29 cellular contexts compared by ENCODE assay signal in genomic region chr1:96075704-96076455, GRCh38.
DNase-seq lines count a peak whose midpoint lies in the region; ATAC-seq, FAIRE-seq and TF ChIP-seq lines count a peak whose summit lies in the region.
"Had no signal": no experiment of that assay in that cellular context is flagged by ENCODE, and none has a peak within 500 bp of the region (broad histone marks: within the 10 kb centered on the region; RNA-seq: fewer than 3 reads in every experiment).

No MANE protein-coding gene starts in this region.

- H3K4me2 ChIP-seq in PC-3 (ENCODE audit: low read length) (peak overlapping the region; percentile 12; the same call in 1 of the 2 replicates), keratinocyte (ENCODE audit: control insufficient read depth, extremely low read depth, insufficient read depth, low read depth, low read length) (peak overlapping the region; percentile 24)

- DNase-seq in HPDE6-E6E7 (ENCODE audit: extremely low spot score) (peak; percentile 17), PC-3 (peak; percentile 64), keratinocyte (ENCODE audit: low read depth, low spot score) (no peak), hippocampal formation (lab: John Stamatoyannopoulos, UW) (no peak), omental fat pad (ENCODE audit: low spot score) (no peak)
- no peak for DNase-seq in naive thymus-derived CD8-positive, alpha-beta T cell
- DNase-seq: activated CD4-positive, alpha-beta memory T cell treated with anti-CD3 and anti-CD28 coated beads, Interleukin-2, amount 10 ng/mL, durations not matched to agents 7 days and 5 days; aorta; dermis blood vessel endothelial cell; Kasumi-1; left cardiac atrium; mesendoderm; NCI-H1048; NCI-H187; NCI-H526; Peyer's patch; stimulated activated naive CD4-positive, alpha-beta T cell treated with Interleukin-2 at 50 U/mL for 16 hours; T-helper 1 cell had no signal

- H3K27me3 Mint-ChIP-seq in naive thymus-derived CD8-positive, alpha-beta T cell: peaks cover 0 to 4% (median 0%) of the 10 kb centered on the region in 5 donors
- H3K27me3 Mint-ChIP-seq: activated CD4-positive, alpha-beta memory T cell treated with anti-CD3 and anti-CD28 coated beads, Interleukin-2, amount 10 ng/mL, durations not matched to agents 7 days and 5 days; central memory CD8-positive, alpha-beta T cell; progenitor cell of endocrine pancreas had no signal

- H3F3A ChIP-seq in PC-3 (ENCODE audit: low read length, unreplicated experiment): no peaks in the 10 kb centered on the region

- H4K20me1 ChIP-seq in PC-3 (ENCODE audit: low read length) (no peaks in the 10 kb centered on the region), keratinocyte (ENCODE audit: control insufficient read depth, extremely low read depth, insufficient read depth, low read length) (no peaks in the 10 kb centered on the region)

- no peak overlapping the region for H3K4me3 ChIP-seq in PC-3 (ENCODE audit: low read length)
- H3K4me3 ChIP-seq in keratinocyte (ENCODE audit: control insufficient read depth in 2 of 3, extremely low read depth in 1 of 3, insufficient read depth in 2 of 3, low read depth in 1 of 3, low read length in 3 of 3): no peak overlapping the region
- H3K4me3 ChIP-seq: GM12878, Peyer's patch, vagina had no signal

- POLR2A ChIA-PET in PC-3 (lab: Charles Lee; ENCODE audit: unreplicated experiment): no interaction called here
- POLR2A ChIA-PET in naive thymus-derived CD8-positive, alpha-beta T cell (lab: Charles Lee): no interaction called here

- intact Hi-C loops in PC-3 (cut with micrococcal nuclease): no loop called here

- H3K9me1 ChIP-seq in keratinocyte (ENCODE audit: control insufficient read depth, extremely low read depth, insufficient read depth, low read length): no peaks in the 10 kb centered on the region

- dilution Hi-C loops in keratinocyte (cut with MboI; ENCODE audit: extremely low pct_ligation_motif_present, low sequenced_read_pairs): no loop called here

- H3K4me1 Mint-ChIP-seq in naive thymus-derived CD8-positive, alpha-beta T cell: no peaks in the 10 kb centered on the region
- H3K4me1 Mint-ChIP-seq: activated CD4-positive, alpha-beta memory T cell treated with anti-CD3 and anti-CD28 coated beads, Interleukin-2, amount 10 ng/mL, durations not matched to agents 7 days and 5 days; central memory CD8-positive, alpha-beta T cell had no signal

- H3K27ac ChIP-seq in PC-3 (ENCODE audit: low read length): no peak overlapping the region
- no peak overlapping the region for H3K27ac ChIP-seq in keratinocyte (ENCODE audit: control insufficient read depth, insufficient read depth, low read length)
- H3K27ac ChIP-seq: C4-2B, Peyer's patch, vagina had no signal

- H3K27me3 ChIP-seq in PC-3 (ENCODE audit: low read length) (no peaks in the 10 kb centered on the region), keratinocyte (ENCODE audit: control insufficient read depth, extremely low read depth, insufficient read depth, low read length) (no peaks in the 10 kb centered on the region)
- H3K27me3 ChIP-seq: Peyer's patch, vagina had no signal

- no peaks in the 10 kb centered on the region for H3K9me2 ChIP-seq in PC-3 (replicated peaks; ENCODE audit: low read length)

- H3K4me1 ChIP-seq in PC-3 (ENCODE audit: insufficient read depth, low read length) (peaks cover 19% of the 10 kb centered on the region), keratinocyte (ENCODE audit: control insufficient read depth, extremely low read depth, insufficient read depth, low read length) (peaks cover 10% of the 10 kb centered on the region)
- H3K4me1 ChIP-seq: Peyer's patch had no signal

- ATAC-seq in PC-3 (no peak), esophagus mucosa (peak; percentile 57), HG03565 (IDR thresholded peaks at IDR 0.05; ENCODE audit: unreplicated experiment) (no peak), omental fat pad (ENCODE audit: low FRiP score) (no peak)
- no peak for ATAC-seq in naive thymus-derived CD8-positive, alpha-beta T cell
- ATAC-seq: activated naive CD4-positive, alpha-beta T cell treated with anti-CD3 and anti-CD28 coated beads, Interleukin-2, amount 50 U/mL, for 72 hours; GM12878; HCT116; HepG2 had no signal

- CTCF ChIA-PET in PC-3 (lab: Charles Lee): no interaction called here

- H3K36me3 ChIP-seq in PC-3 (ENCODE audit: low read depth, low read length): no peaks in the 10 kb centered on the region
- H3K36me3 ChIP-seq in keratinocyte (ENCODE audit: control insufficient read depth in 2 of 2, extremely low read depth in 1 of 2, insufficient read depth in 2 of 2, low read length in 2 of 2): no peaks in the 10 kb centered on the region
- H3K36me3 ChIP-seq: Peyer's patch, vagina had no signal

- H2AFZ ChIP-seq in PC-3 (ENCODE audit: low read length) (no peak overlapping the region), keratinocyte (ENCODE audit: control insufficient read depth, low read length) (no peak overlapping the region)

- FAIRE-seq in keratinocyte (lab: Jason Lieb, UNC): no peak
- FAIRE-seq: GM12878, HepG2 had no signal

- no TSS peak for BruUV-seq in PC-3 (replicated peaks; lab: Mats Ljungman, UMichigan)

- H3K9ac ChIP-seq in PC-3 (ENCODE audit: low read length) (no peak overlapping the region), keratinocyte (ENCODE audit: control insufficient read depth, extremely low read depth, insufficient read depth, low read length) (no peak overlapping the region)

- no peaks in the 10 kb centered on the region for H3K36me3 Mint-ChIP-seq in naive thymus-derived CD8-positive, alpha-beta T cell

- peaks cover 0 to 7% (median 0%) of the 10 kb centered on the region in 9 donors for H3K9me3 Mint-ChIP-seq in naive thymus-derived CD8-positive, alpha-beta T cell

- no peak overlapping the region for H3K4me3 Mint-ChIP-seq in naive thymus-derived CD8-positive, alpha-beta T cell
- H3K4me3 Mint-ChIP-seq: activated CD4-positive, alpha-beta memory T cell treated with anti-CD3 and anti-CD28 coated beads, Interleukin-2, amount 10 ng/mL, durations not matched to agents 7 days and 5 days; central memory CD8-positive, alpha-beta T cell had no signal

- no peaks in the 10 kb centered on the region for H3K79me2 ChIP-seq in PC-3 (ENCODE audit: low read length)
- H3K79me2 ChIP-seq in keratinocyte (ENCODE audit: control insufficient read depth, insufficient read depth, low read length): no peaks in the 10 kb centered on the region

- H3K9me3 ChIP-seq in PC-3 (ENCODE audit: low read length): no peaks in the 10 kb centered on the region
- no peaks in the 10 kb centered on the region for H3K9me3 ChIP-seq in keratinocyte (ENCODE audit: control insufficient read depth, low read depth, low read length)
- H3K9me3 ChIP-seq: Peyer's patch, vagina had no signal

- no peak for TF ChIP-seq CTCF in PC-3 (conservative IDR thresholded peaks at IDR 0.05; ENCODE audit: low read depth, low read length)
- TF ChIP-seq CTCF in keratinocyte (optimal IDR thresholded peaks at IDR 0.05 in 1 of 3, IDR thresholded peaks at IDR 0.05 in 1 of 3, conservative IDR thresholded peaks at IDR 0.05 in 1 of 3; ENCODE audit: extremely low read depth in 1 of 3, insufficient read depth in 2 of 3, low read length in 3 of 3): no peak
- TF ChIP-seq CTCF in omental fat pad (IDR thresholded peaks at IDR 0.05): no peak

- no peak overlapping the region for H3K27ac Mint-ChIP-seq in naive thymus-derived CD8-positive, alpha-beta T cell
- H3K27ac Mint-ChIP-seq: activated CD4-positive, alpha-beta memory T cell treated with anti-CD3 and anti-CD28 coated beads, Interleukin-2, amount 10 ng/mL, durations not matched to agents 7 days and 5 days; activated naive CD4-positive, alpha-beta T cell treated with anti-CD3 and anti-CD28 coated beads, Interleukin-2, amount 50 U/mL, for 72 hours; activated T-helper 2 cell treated with anti-CD3 and anti-CD28 coated beads, Interferon-gamma antibody, Interleukin-2, Interleukin-4, amounts not matched to agents 10 μg/mL and 5 μg/mL and 100 μg/mL, durations not matched to agents 14 hours and 24 hours and 36 hours; progenitor cell of endocrine pancreas had no signal

Comparison
In these comparisons a context has a peak if more than half of its experiments do, and no peak if none do; other contexts are left out.
1. DNase-seq: peak in HPDE6-E6E7 (single experiment) and PC-3 (single experiment); none in keratinocyte (single experiment), hippocampal formation (0 of 2), omental fat pad (single experiment) and naive thymus-derived CD8-positive, alpha-beta T cell (0 of 10).